Comparison of ENCODE assay signal across 1 cellular context in genomic region chr16:20741555-20742285, GRCh38.
A peak's percentile ranks its signal among the peaks of the same experiment; 100 is the strongest.
TF ChIP-seq lines count a peak whose summit lies in the region.

Gene THUMPD1 (minus strand): TSS chr16:20741818. CDS start chr16:20741739, 79 bp downstream.

TF ChIP-seq in HepG2, 621 proteins besides CTCF, POLR2A, EP300 and RAD21 (continued from another document and continues in another):
- TF ChIP-seq ZSCAN21 (CRISPR knock-in tag; IDR thresholded peaks at IDR 0.05; ENCODE audit: borderline replicate concordance) (peak; percentile 92; the same call in 1 of the 2 replicates), JARID2 (CRISPR knock-in tag; IDR thresholded peaks at IDR 0.05; ENCODE audit: insufficient replicate concordance) (peak; percentile 92), ZNF883 (CRISPR knock-in tag; IDR thresholded peaks at IDR 0.05; ENCODE audit: not compliant biosample characterization) (peak; percentile 90), ZUFSP (CRISPR knock-in tag; IDR thresholded peaks at IDR 0.05; ENCODE audit: borderline replicate concordance) (no peak), ZNF234 (CRISPR knock-in tag; conservative IDR thresholded peaks at IDR 0.05) (peak; percentile 33; the same call in 1 of the 2 replicates), ZNF724P (CRISPR knock-in tag; IDR thresholded peaks at IDR 0.05; ENCODE audit: borderline replicate concordance) (peak; percentile 98), REPIN1 (CRISPR knock-in tag; IDR thresholded peaks at IDR 0.05; ENCODE audit: borderline replicate concordance, low read depth) (peak; percentile 93), NR2F2 (IDR thresholded peaks at IDR 0.05; ENCODE audit: borderline replicate concordance, low read depth) (no peak; the same call in 1 of the 2 replicates), PAX8 (CRISPR knock-in tag; IDR thresholded peaks at IDR 0.05; ENCODE audit: borderline replicate concordance) (0 out of 2 replicates have a peak, but pooled peaks have one; percentile 70), ZNF282 (IDR thresholded peaks at IDR 0.05; ENCODE audit: partially characterized antibody) (no peak), TAF15 (IDR thresholded peaks at IDR 0.05; ENCODE audit: low read depth, low read length, poor library complexity, severe bottlenecking) (peak; percentile 92), DMTF1 (CRISPR knock-in tag; IDR thresholded peaks at IDR 0.05) (no peak; the same call in 1 of the 2 replicates), ZNF607 (CRISPR knock-in tag; IDR thresholded peaks at IDR 0.05; ENCODE audit: borderline replicate concordance) (peak; percentile 79), ZNF260 (CRISPR knock-in tag; IDR thresholded peaks at IDR 0.05; ENCODE audit: borderline replicate concordance, low read depth) (no peak), TEAD2 (CRISPR knock-in tag; IDR thresholded peaks at IDR 0.05) (peak; percentile 97), ZNF101 (CRISPR knock-in tag; IDR thresholded peaks at IDR 0.05; ENCODE audit: borderline replicate concordance, low read depth) (0 out of 2 replicates have a peak, but pooled peaks have one; percentile 21), ZNF30 (CRISPR knock-in tag; IDR thresholded peaks at IDR 0.05) (0 out of 2 replicates have a peak, but pooled peaks have one; percentile 27), SRSF9 (IDR thresholded peaks at IDR 0.05; ENCODE audit: borderline replicate concordance, insufficient read depth, low read depth, low read length, poor library complexity, severe bottlenecking) (no peak), NFKBIZ (CRISPR knock-in tag; IDR thresholded peaks at IDR 0.05) (peak; percentile 88), SP2 (CRISPR knock-in tag; IDR thresholded peaks at IDR 0.05) (peak; percentile 63), MEIS1 (CRISPR knock-in tag; IDR thresholded peaks at IDR 0.05; ENCODE audit: borderline replicate concordance) (no peak; the same call in 1 of the 2 replicates), ZFYVE20 (CRISPR knock-in tag; IDR thresholded peaks at IDR 0.05; ENCODE audit: borderline replicate concordance, low read depth) (peak; percentile 97), YY1 (IDR thresholded peaks at IDR 0.05; ENCODE audit: insufficient read depth, insufficient replicate concordance, low read depth, low read length) (peak; percentile 88), ZNF550 (CRISPR knock-in tag; IDR thresholded peaks at IDR 0.05; ENCODE audit: borderline replicate concordance) (no peak), ZNF746 (CRISPR knock-in tag; IDR thresholded peaks at IDR 0.05) (no peak), MIXL1 (CRISPR knock-in tag; IDR thresholded peaks at IDR 0.05) (peak; percentile 94), ZNF510 (CRISPR knock-in tag; IDR thresholded peaks at IDR 0.05; ENCODE audit: low read depth) (peak; percentile 19; the same call in 1 of the 2 replicates)
- TF ChIP-seq, protein P1, sequence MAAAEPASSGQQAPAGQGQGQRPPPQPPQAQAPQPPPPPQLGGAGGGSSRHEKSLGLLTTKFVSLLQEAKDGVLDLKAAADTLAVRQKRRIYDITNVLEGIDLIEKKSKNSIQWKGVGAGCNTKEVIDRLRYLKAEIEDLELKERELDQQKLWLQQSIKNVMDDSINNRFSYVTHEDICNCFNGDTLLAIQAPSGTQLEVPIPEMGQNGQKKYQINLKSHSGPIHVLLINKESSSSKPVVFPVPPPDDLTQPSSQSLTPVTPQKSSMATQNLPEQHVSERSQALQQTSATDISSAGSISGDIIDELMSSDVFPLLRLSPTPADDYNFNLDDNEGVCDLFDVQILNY (CRISPR knock-in tag; conservative IDR thresholded peaks at IDR 0.05): peak; percentile 88
- TF ChIP-seq, protein P2, sequence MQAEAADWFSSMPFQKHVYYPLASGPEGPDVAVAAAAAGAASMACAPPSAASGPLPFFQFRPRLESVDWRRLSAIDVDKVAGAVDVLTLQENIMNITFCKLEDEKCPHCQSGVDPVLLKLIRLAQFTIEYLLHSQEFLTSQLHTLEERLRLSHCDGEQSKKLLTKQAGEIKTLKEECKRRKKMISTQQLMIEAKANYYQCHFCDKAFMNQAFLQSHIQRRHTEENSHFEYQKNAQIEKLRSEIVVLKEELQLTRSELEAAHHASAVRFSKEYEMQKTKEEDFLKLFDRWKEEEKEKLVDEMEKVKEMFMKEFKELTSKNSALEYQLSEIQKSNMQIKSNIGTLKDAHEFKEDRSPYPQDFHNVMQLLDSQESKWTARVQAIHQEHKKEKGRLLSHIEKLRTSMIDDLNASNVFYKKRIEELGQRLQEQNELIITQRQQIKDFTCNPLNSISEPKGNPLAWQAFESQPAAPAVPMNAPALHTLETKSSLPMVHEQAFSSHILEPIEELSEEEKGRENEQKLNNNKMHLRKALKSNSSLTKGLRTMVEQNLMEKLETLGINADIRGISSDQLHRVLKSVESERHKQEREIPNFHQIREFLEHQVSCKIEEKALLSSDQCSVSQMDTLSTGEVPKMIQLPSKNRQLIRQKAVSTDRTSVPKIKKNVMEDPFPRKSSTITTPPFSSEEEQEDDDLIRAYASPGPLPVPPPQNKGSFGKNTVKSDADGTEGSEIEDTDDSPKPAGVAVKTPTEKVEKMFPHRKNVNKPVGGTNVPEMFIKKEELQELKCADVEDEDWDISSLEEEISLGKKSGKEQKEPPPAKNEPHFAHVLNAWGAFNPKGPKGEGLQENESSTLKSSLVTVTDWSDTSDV (CRISPR knock-in tag; IDR thresholded peaks at IDR 0.05): peak; percentile 69; the same call in 1 of the 2 replicates
- TF ChIP-seq, protein P3, sequence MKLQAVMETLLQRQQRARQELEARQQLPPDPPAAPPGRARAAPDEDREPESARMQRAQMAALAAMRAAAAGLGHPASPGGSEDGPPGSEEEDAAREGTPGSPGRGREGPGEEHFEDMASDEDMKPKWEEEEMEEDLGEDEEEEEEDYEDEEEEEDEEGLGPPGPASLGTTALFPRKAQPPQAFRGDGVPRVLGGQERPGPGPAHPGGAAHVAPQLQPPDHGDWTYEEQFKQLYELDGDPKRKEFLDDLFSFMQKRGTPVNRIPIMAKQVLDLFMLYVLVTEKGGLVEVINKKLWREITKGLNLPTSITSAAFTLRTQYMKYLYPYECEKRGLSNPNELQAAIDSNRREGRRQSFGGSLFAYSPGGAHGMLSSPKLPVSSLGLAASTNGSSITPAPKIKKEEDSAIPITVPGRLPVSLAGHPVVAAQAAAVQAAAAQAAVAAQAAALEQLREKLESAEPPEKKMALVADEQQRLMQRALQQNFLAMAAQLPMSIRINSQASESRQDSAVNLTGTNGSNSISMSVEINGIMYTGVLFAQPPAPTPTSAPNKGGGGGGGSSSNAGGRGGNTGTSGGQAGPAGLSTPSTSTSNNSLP (IDR thresholded peaks at IDR 0.05; ENCODE audit: low read depth, low read length): peak; percentile 95
- TF ChIP-seq, protein P4, sequence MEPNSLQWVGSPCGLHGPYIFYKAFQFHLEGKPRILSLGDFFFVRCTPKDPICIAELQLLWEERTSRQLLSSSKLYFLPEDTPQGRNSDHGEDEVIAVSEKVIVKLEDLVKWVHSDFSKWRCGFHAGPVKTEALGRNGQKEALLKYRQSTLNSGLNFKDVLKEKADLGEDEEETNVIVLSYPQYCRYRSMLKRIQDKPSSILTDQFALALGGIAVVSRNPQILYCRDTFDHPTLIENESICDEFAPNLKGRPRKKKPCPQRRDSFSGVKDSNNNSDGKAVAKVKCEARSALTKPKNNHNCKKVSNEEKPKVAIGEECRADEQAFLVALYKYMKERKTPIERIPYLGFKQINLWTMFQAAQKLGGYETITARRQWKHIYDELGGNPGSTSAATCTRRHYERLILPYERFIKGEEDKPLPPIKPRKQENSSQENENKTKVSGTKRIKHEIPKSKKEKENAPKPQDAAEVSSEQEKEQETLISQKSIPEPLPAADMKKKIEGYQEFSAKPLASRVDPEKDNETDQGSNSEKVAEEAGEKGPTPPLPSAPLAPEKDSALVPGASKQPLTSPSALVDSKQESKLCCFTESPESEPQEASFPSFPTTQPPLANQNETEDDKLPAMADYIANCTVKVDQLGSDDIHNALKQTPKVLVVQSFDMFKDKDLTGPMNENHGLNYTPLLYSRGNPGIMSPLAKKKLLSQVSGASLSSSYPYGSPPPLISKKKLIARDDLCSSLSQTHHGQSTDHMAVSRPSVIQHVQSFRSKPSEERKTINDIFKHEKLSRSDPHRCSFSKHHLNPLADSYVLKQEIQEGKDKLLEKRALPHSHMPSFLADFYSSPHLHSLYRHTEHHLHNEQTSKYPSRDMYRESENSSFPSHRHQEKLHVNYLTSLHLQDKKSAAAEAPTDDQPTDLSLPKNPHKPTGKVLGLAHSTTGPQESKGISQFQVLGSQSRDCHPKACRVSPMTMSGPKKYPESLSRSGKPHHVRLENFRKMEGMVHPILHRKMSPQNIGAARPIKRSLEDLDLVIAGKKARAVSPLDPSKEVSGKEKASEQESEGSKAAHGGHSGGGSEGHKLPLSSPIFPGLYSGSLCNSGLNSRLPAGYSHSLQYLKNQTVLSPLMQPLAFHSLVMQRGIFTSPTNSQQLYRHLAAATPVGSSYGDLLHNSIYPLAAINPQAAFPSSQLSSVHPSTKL (CRISPR knock-in tag; IDR thresholded peaks at IDR 0.05): peak; percentile 81
- TF ChIP-seq, protein P5, sequence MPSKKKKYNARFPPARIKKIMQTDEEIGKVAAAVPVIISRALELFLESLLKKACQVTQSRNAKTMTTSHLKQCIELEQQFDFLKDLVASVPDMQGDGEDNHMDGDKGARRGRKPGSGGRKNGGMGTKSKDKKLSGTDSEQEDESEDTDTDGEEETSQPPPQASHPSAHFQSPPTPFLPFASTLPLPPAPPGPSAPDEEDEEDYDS (CRISPR knock-in tag; IDR thresholded peaks at IDR 0.05): peak; percentile 88
- TF ChIP-seq, protein P6, sequence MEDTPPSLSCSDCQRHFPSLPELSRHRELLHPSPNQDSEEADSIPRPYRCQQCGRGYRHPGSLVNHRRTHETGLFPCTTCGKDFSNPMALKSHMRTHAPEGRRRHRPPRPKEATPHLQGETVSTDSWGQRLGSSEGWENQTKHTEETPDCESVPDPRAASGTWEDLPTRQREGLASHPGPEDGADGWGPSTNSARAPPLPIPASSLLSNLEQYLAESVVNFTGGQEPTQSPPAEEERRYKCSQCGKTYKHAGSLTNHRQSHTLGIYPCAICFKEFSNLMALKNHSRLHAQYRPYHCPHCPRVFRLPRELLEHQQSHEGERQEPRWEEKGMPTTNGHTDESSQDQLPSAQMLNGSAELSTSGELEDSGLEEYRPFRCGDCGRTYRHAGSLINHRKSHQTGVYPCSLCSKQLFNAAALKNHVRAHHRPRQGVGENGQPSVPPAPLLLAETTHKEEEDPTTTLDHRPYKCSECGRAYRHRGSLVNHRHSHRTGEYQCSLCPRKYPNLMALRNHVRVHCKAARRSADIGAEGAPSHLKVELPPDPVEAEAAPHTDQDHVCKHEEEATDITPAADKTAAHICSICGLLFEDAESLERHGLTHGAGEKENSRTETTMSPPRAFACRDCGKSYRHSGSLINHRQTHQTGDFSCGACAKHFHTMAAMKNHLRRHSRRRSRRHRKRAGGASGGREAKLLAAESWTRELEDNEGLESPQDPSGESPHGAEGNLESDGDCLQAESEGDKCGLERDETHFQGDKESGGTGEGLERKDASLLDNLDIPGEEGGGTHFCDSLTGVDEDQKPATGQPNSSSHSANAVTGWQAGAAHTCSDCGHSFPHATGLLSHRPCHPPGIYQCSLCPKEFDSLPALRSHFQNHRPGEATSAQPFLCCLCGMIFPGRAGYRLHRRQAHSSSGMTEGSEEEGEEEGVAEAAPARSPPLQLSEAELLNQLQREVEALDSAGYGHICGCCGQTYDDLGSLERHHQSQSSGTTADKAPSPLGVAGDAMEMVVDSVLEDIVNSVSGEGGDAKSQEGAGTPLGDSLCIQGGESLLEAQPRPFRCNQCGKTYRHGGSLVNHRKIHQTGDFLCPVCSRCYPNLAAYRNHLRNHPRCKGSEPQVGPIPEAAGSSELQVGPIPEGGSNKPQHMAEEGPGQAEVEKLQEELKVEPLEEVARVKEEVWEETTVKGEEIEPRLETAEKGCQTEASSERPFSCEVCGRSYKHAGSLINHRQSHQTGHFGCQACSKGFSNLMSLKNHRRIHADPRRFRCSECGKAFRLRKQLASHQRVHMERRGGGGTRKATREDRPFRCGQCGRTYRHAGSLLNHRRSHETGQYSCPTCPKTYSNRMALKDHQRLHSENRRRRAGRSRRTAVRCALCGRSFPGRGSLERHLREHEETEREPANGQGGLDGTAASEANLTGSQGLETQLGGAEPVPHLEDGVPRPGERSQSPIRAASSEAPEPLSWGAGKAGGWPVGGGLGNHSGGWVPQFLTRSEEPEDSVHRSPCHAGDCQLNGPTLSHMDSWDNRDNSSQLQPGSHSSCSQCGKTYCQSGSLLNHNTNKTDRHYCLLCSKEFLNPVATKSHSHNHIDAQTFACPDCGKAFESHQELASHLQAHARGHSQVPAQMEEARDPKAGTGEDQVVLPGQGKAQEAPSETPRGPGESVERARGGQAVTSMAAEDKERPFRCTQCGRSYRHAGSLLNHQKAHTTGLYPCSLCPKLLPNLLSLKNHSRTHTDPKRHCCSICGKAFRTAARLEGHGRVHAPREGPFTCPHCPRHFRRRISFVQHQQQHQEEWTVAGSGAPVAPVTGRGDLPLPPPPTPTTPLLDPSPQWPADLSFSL (CRISPR knock-in tag; IDR thresholded peaks at IDR 0.05): no peak
